In the genomic region with DNA sequence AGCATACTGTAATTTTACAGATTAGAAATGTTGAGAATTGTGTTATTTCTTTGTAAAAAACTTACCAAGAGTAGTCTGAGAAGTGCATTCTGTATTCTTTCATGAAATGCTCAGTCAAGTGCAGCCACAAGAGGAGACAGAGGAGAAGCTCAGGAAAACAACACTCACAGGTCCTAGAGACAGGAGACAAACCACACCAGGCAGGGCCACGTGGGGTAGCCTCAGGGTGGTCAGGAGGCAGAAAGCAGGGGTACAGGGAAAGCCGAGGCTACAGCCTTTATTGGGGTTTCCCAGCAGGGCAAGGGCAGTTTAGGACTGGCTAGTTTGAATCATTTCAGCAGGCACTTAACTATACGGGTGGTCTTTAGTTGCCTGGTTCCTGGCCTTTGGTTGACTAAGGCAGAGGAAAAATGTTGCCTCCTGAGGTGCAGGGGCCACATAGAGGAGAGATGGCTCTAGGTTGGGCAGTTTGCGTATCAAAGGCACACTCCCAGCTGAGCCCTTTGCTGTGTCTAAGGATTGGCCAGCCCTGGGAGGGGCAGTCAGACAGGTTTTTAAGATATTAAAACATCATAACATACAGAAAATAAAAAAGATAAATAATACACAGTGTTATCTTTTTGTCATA, we compare ENCODE assay signal across 28 cellular contexts.
"Had no signal": no experiment of that assay in that cellular context is flagged by ENCODE, and none has a peak within 500 bp of the region (broad histone marks: within the 10 kb centered on the region; RNA-seq: fewer than 3 reads in every experiment).

No MANE protein-coding gene starts in this region.

- H3K27ac Mint-ChIP-seq: activated CD4-positive, alpha-beta memory T cell treated with anti-CD3 and anti-CD28 coated beads, Interleukin-2, amount 10 ng/mL, durations not matched to agents 7 days and 5 days; activated CD4-positive, alpha-beta T cell treated with anti-CD3 and anti-CD28 coated beads, Interleukin-2, amount 10 ng/mL, durations not matched to agents 7 days and 5 days; activated T-cell treated with anti-CD3 and anti-CD28 coated beads, Interleukin-2, amount 50 U/mL, for 24 hours; stimulated activated effector memory CD8-positive, alpha-beta T cell treated with anti-CD3 and anti-CD28 coated beads, Interleukin-12 subunit alpha, Interleukin-12 subunit beta, amount 100 ng/mL, for 72 hours; stimulated activated naive CD8-positive, alpha-beta T cell treated with anti-CD3 and anti-CD28 coated beads, Interleukin-15, amount 100 ng/mL, for 72 hours had no signal

- H3K9me3 Mint-ChIP-seq: activated CD4-positive, alpha-beta memory T cell treated with anti-CD3 and anti-CD28 coated beads, Interleukin-2, amount 10 ng/mL, durations not matched to agents 7 days and 5 days; activated CD4-positive, alpha-beta T cell treated with anti-CD3 and anti-CD28 coated beads, Interleukin-2, amount 10 ng/mL, durations not matched to agents 7 days and 5 days; activated T-cell treated with anti-CD3 and anti-CD28 coated beads, Interleukin-2, amount 50 U/mL, for 24 hours; naive B cell; stimulated activated effector memory CD8-positive, alpha-beta T cell treated with anti-CD3 and anti-CD28 coated beads, Interleukin-12 subunit alpha, Interleukin-12 subunit beta, amount 100 ng/mL, for 72 hours; stimulated activated naive CD8-positive, alpha-beta T cell treated with anti-CD3 and anti-CD28 coated beads, Interleukin-15, amount 100 ng/mL, for 72 hours had no signal

- H3K4me1 Mint-ChIP-seq: activated CD4-positive, alpha-beta memory T cell treated with anti-CD3 and anti-CD28 coated beads, Interleukin-2, amount 10 ng/mL, durations not matched to agents 7 days and 5 days; stimulated activated effector memory CD8-positive, alpha-beta T cell treated with anti-CD3 and anti-CD28 coated beads, Interleukin-12 subunit alpha, Interleukin-12 subunit beta, amount 100 ng/mL, for 72 hours; stimulated activated naive CD8-positive, alpha-beta T cell treated with anti-CD3 and anti-CD28 coated beads, Interleukin-15, amount 100 ng/mL, for 72 hours had no signal

- ATAC-seq: heart left ventricle; pancreas; stimulated activated effector memory CD8-positive, alpha-beta T cell treated with anti-CD3 and anti-CD28 coated beads, Interleukin-12 subunit alpha, Interleukin-12 subunit beta, amount 100 ng/mL, for 72 hours; stimulated activated naive CD8-positive, alpha-beta T cell treated with anti-CD3 and anti-CD28 coated beads, Interleukin-15, amount 100 ng/mL, for 72 hours had no signal

- H3K4me1 ChIP-seq: prostate gland had no signal

- H3K36me3 Mint-ChIP-seq: naive B cell; stimulated activated effector memory CD8-positive, alpha-beta T cell treated with anti-CD3 and anti-CD28 coated beads, Interleukin-12 subunit alpha, Interleukin-12 subunit beta, amount 100 ng/mL, for 72 hours had no signal

- H3K9me3 ChIP-seq: left lung, pancreas, prostate gland, sigmoid colon had no signal

- FAIRE-seq: astrocyte, endothelial cell of umbilical vein, small intestine, TTC549 had no signal

- DNase-seq: activated CD4-positive, alpha-beta memory T cell treated with anti-CD3 and anti-CD28 coated beads, Interleukin-2, amount 10 ng/mL, durations not matched to agents 7 days and 5 days; activated CD4-positive, alpha-beta T cell treated with anti-CD3 and anti-CD28 coated beads, Interleukin-2, amount 10 ng/mL, durations not matched to agents 7 days and 5 days; activated CD4-positive, CD25-positive, alpha-beta regulatory T cell treated with anti-CD3 and anti-CD28 coated beads, Interleukin-2, amount 50 U/mL, for 72 hours; activated CD8-positive, alpha-beta memory T cell treated with anti-CD3 and anti-CD28 coated beads, Interleukin-2, amount 50 U/mL, for 48 hours; activated gamma-delta T cell; activated naive CD4-positive, alpha-beta T cell treated with anti-CD3 and anti-CD28 coated beads, Interleukin-2, amount 50 U/mL, for 16 hours; activated T-cell treated with anti-CD3 and anti-CD28 coated beads, Interleukin-2, amount 50 U/mL, for 24 hours; amniotic stem cell; brain microvascular endothelial cell; cortex of kidney; heart left ventricle; hypothalamus; left lung; naive B cell; pancreas; retina; sigmoid colon; small intestine; stimulated activated CD4-positive, alpha-beta T cell treated with anti-CD3 and anti-CD28 coated beads, Interleukin-4, amount 100 ng/mL, for 24 hours; stimulated activated naive CD8-positive, alpha-beta T cell treated with anti-CD3 and anti-CD28 coated beads, Interleukin-15, amount 100 ng/mL, for 72 hours; substantia nigra; T-helper 9 cell had no signal

- H3K4me3 ChIP-seq: heart left ventricle, left lung, pancreas, prostate gland, sigmoid colon had no signal

- H3K27ac ChIP-seq: brain microvascular endothelial cell, pancreas, prostate gland, sigmoid colon, VCaP had no signal

- H3K27me3 Mint-ChIP-seq: activated T-cell treated with anti-CD3 and anti-CD28 coated beads, Interleukin-2, amount 50 U/mL, for 24 hours; naive B cell; stimulated activated naive CD8-positive, alpha-beta T cell treated with anti-CD3 and anti-CD28 coated beads, Interleukin-15, amount 100 ng/mL, for 72 hours had no signal

- H3K4me3 Mint-ChIP-seq: activated CD4-positive, alpha-beta memory T cell treated with anti-CD3 and anti-CD28 coated beads, Interleukin-2, amount 10 ng/mL, durations not matched to agents 7 days and 5 days; activated CD4-positive, alpha-beta T cell treated with anti-CD3 and anti-CD28 coated beads, Interleukin-2, amount 10 ng/mL, durations not matched to agents 7 days and 5 days; activated T-cell treated with anti-CD3 and anti-CD28 coated beads, Interleukin-2, amount 50 U/mL, for 24 hours; naive B cell; stimulated activated effector memory CD8-positive, alpha-beta T cell treated with anti-CD3 and anti-CD28 coated beads, Interleukin-12 subunit alpha, Interleukin-12 subunit beta, amount 100 ng/mL, for 72 hours; stimulated activated naive CD8-positive, alpha-beta T cell treated with anti-CD3 and anti-CD28 coated beads, Interleukin-15, amount 100 ng/mL, for 72 hours had no signal

- H3K36me3 ChIP-seq: brain microvascular endothelial cell, heart left ventricle, left lung, pancreas, prostate gland, sigmoid colon had no signal

- H3K27me3 ChIP-seq: brain microvascular endothelial cell, heart left ventricle, left lung, pancreas, sigmoid colon had no signal
